In genomic region chr12:31876568-31877424, GRCh38 we compare ENCODE assay signal across 8 cellular contexts.
DNase-seq lines count a peak whose midpoint lies in the region; ATAC-seq and TF ChIP-seq lines count a peak whose summit lies in the region.
"Had no signal": no experiment of that assay in that cellular context is flagged by ENCODE, and none has a peak within 500 bp of the region (broad histone marks: within the 10 kb centered on the region; RNA-seq: fewer than 3 reads in every experiment).

No MANE protein-coding gene starts in this region.

- no peaks in the 10 kb centered on the region for H4K20me1 ChIP-seq in IMR-90 (ENCODE audit: insufficient read depth, low read length)

- no peak overlapping the region for H4K8ac ChIP-seq in IMR-90 (ENCODE audit: low read depth in 2 of 2, low read length in 2 of 2)

- H3K18ac ChIP-seq in IMR-90 (ENCODE audit: low read depth, low read length): no peak overlapping the region

- no peak overlapping the region for H2BK20ac ChIP-seq in IMR-90 (ENCODE audit: low read depth, low read length)

- TF ChIP-seq CTCF in IMR-90 (conservative IDR thresholded peaks at IDR 0.05; ENCODE audit: low read depth, low read length) (no peak), RWPE1 (conservative IDR thresholded peaks at IDR 0.05; ENCODE audit: low read depth) (no peak)

- no peak overlapping the region for H3K14ac ChIP-seq in IMR-90 (replicated peaks; ENCODE audit: low read depth, low read length)

- H2AK9ac ChIP-seq in IMR-90 (replicated peaks; ENCODE audit: low read depth, low read length, poor library complexity): no peak overlapping the region

- H3K36me3 Mint-ChIP-seq in activated CD8-positive, alpha-beta T cell treated with anti-CD3 and anti-CD28 coated beads, Interleukin-2, amount 10 ng/mL, durations not matched to agents 7 days and 5 days (ENCODE audit: low read depth): peaks cover 39% of the 10 kb centered on the region
- peaks cover 35 to 58% of the 10 kb centered on the region in 2 donors for H3K36me3 Mint-ChIP-seq in naive B cell

- ATAC-seq in IMR-90 (ENCODE audit: low read depth) (no peak), naive B cell (ENCODE audit: low read depth in 2 of 2) (peak; percentile 71 to 76), GM19324 (IDR thresholded peaks at IDR 0.05; ENCODE audit: low FRiP score, unreplicated experiment) (no peak)
- ATAC-seq in activated CD8-positive, alpha-beta T cell treated with anti-CD3 and anti-CD28 coated beads, Interleukin-2, amount 10 ng/mL, durations not matched to agents 7 days and 5 days: no peak

- CTCF ChIA-PET in IMR-90 (lab: Yijun Ruan, JAX): no interaction called here
- CTCF ChIA-PET in activated CD8-positive, alpha-beta T cell treated with anti-CD3 and anti-CD28 coated beads, Interleukin-2, amount 10 ng/mL, durations not matched to agents 7 days and 5 days (lab: Charles Lee): no interaction called here
- CTCF ChIA-PET in RWPE1 (lab: Yijun Ruan, JAX): no interaction called here

- H3K36me3 ChIP-seq in IMR-90 (ENCODE audit: control insufficient read depth, insufficient read depth, low read length): no peaks in the 10 kb centered on the region

- H3K4me3 Mint-ChIP-seq in activated CD8-positive, alpha-beta T cell treated with anti-CD3 and anti-CD28 coated beads, Interleukin-2, amount 10 ng/mL, durations not matched to agents 7 days and 5 days: no peak overlapping the region
- H3K4me3 Mint-ChIP-seq in naive B cell: peak overlapping the region; percentile 63 to 86 (median 76)

- dilution Hi-C loops in IMR-90 (cut with HindIII; ENCODE audit: low sequenced_read_pairs, unreplicated experiment): no loop called here

- H3K9ac ChIP-seq in IMR-90 (ENCODE audit: low read depth, low read length): no peak overlapping the region

- no peak overlapping the region for H3K23ac ChIP-seq in IMR-90 (ENCODE audit: low read depth, low read length)

- H4K5ac ChIP-seq in IMR-90 (ENCODE audit: low read depth, low read length): no peak overlapping the region; the same call in 1 of the 2 replicates

- no peaks in the 10 kb centered on the region for H3K27me3 Mint-ChIP-seq in activated CD8-positive, alpha-beta T cell treated with anti-CD3 and anti-CD28 coated beads, Interleukin-2, amount 10 ng/mL, durations not matched to agents 7 days and 5 days (ENCODE audit: low read depth)
- no peaks in the 10 kb centered on the region for H3K27me3 Mint-ChIP-seq in naive B cell

- H4K91ac ChIP-seq in IMR-90 (ENCODE audit: insufficient read depth, low read depth, low read length): no peak overlapping the region

- H3K9me1 ChIP-seq in IMR-90 (ENCODE audit: insufficient read depth, low read length): no peaks in the 10 kb centered on the region

- TF ChIP-seq POLR2A in IMR-90 (IDR thresholded peaks at IDR 0.05; ENCODE audit: low read depth, low read length): no peak

- no peak overlapping the region for H3K4ac ChIP-seq in IMR-90 (ENCODE audit: low read depth, low read length)

- H3K27ac ChIP-seq in IMR-90 (ENCODE audit: insufficient read depth, low read length) (no peak overlapping the region), RWPE1 (no peak overlapping the region)

- H3K27ac Mint-ChIP-seq in activated CD8-positive, alpha-beta T cell treated with anti-CD3 and anti-CD28 coated beads, Interleukin-2, amount 10 ng/mL, durations not matched to agents 7 days and 5 days: peak overlapping the region; percentile 64
- peak overlapping the region; percentile 93 to 100 (median 98) for H3K27ac Mint-ChIP-seq in naive B cell

- no peaks in the 10 kb centered on the region; the same call in 1 of the 2 replicates for H3K27me3 ChIP-seq in IMR-90 (ENCODE audit: control insufficient read depth, insufficient read depth, low read length)

- H3K4me3 ChIP-seq in IMR-90 (ENCODE audit: insufficient read depth, low read depth, low read length): no peak overlapping the region

- POLR2A ChIA-PET in IMR-90 (lab: Charles Lee; ENCODE audit: unreplicated experiment) (no interaction called here), RWPE1 (lab: Yijun Ruan, JAX; ENCODE audit: low non-redundant PET) (no interaction called here)
- POLR2A ChIA-PET in activated CD8-positive, alpha-beta T cell treated with anti-CD3 and anti-CD28 coated beads, Interleukin-2, amount 10 ng/mL, durations not matched to agents 7 days and 5 days (lab: Charles Lee): no interaction called here

- intact Hi-C loops in IMR-90 (cut with micrococcal nuclease): loop anchor here (10.0 kb wide), 1 partner anchor 68 kb away; no protein-coding TSS in a partner anchor

- peaks cover 24% of the 10 kb centered on the region for H3K4me1 Mint-ChIP-seq in activated CD8-positive, alpha-beta T cell treated with anti-CD3 and anti-CD28 coated beads, Interleukin-2, amount 10 ng/mL, durations not matched to agents 7 days and 5 days (ENCODE audit: low read depth)
- H3K4me1 Mint-ChIP-seq in naive B cell: peaks cover 68 to 88% (median 74%) of the 10 kb centered on the region in 3 donors

- in situ Hi-C loops in IMR-90 (cut with MboI; ENCODE audit: low sequenced_read_pairs): no loop called here

- no peak for TF ChIP-seq RAD21 in IMR-90 (IDR thresholded peaks at IDR 0.05; ENCODE audit: low read length)

- H2BK5ac ChIP-seq in IMR-90 (ENCODE audit: low read depth, low read length, poor library complexity, severe bottlenecking): no peak overlapping the region

- H2AFZ ChIP-seq in IMR-90 (replicated peaks; ENCODE audit: low read length, poor library complexity): peak overlapping the region; percentile 34

- 0 out of 2 replicates have a peak, but pooled peaks cover 2% of the 10 kb centered on the region for H3K9me3 ChIP-seq in IMR-90 (ENCODE audit: control insufficient read depth, insufficient read depth, low read length)

- H3K56ac ChIP-seq in IMR-90 (ENCODE audit: extremely low read depth, insufficient read depth, low read length): no peak overlapping the region

- H2AK5ac ChIP-seq in IMR-90 (ENCODE audit: low read depth, low read length): no peak overlapping the region

- no TSS peak for BruUV-seq in IMR-90 (replicated peaks; lab: Mats Ljungman, UMichigan)

- no CpG with 5 or more reads among the region's 13 CpGs for WGBS in IMR-90 (ENCODE audit: extremely low coverage in 2 of 2, insufficient read length in 1 of 2), 2 experiments

- no peaks in the 10 kb centered on the region; the same call in 1 of the 2 replicates for H3K4me1 ChIP-seq in IMR-90 (ENCODE audit: control insufficient read depth, insufficient read depth, low read length)

- H3K4me2 ChIP-seq in IMR-90 (ENCODE audit: low read depth, low read length): no peak overlapping the region

- peaks cover 20% of the 10 kb centered on the region for H3K9me3 Mint-ChIP-seq in activated CD8-positive, alpha-beta T cell treated with anti-CD3 and anti-CD28 coated beads, Interleukin-2, amount 10 ng/mL, durations not matched to agents 7 days and 5 days (ENCODE audit: insufficient read depth)
- H3K9me3 Mint-ChIP-seq in naive B cell: peaks cover 0 to 6% (median 3%) of the 10 kb centered on the region in 7 donors

- no peaks in the 10 kb centered on the region for H3K79me1 ChIP-seq in IMR-90 (ENCODE audit: low read depth in 1 of 2, low read length in 2 of 2)

- DNase-seq in CMK (ENCODE audit: low read depth) (peak; percentile 27), IMR-90 (no peak), naive B cell (peak; percentile 71), RWPE1 (ENCODE audit: low spot score) (no peak), SW 1271 (lab: John Stamatoyannopoulos, UW) (no peak)
- DNase-seq in activated CD8-positive, alpha-beta T cell treated with anti-CD3 and anti-CD28 coated beads, Interleukin-2, amount 10 ng/mL, durations not matched to agents 7 days and 5 days: no peak
- DNase-seq: activated effector memory CD4-positive, alpha-beta T cell treated with Interleukin-2 at 50 U/mL for 16 hours had no signal

- no peak overlapping the region for H2BK15ac ChIP-seq in IMR-90 (ENCODE audit: low read depth, low read length)

- H2BK120ac ChIP-seq in IMR-90 (ENCODE audit: low read depth, low read length): no peak overlapping the region

TF ChIP-seq in IMR-90, 13 proteins besides CTCF, POLR2A, EP300 and RAD21:
- TF ChIP-seq CEBPB (IDR thresholded peaks at IDR 0.05; ENCODE audit: low read depth, low read length): no peak
- TF ChIP-seq, protein P1, sequence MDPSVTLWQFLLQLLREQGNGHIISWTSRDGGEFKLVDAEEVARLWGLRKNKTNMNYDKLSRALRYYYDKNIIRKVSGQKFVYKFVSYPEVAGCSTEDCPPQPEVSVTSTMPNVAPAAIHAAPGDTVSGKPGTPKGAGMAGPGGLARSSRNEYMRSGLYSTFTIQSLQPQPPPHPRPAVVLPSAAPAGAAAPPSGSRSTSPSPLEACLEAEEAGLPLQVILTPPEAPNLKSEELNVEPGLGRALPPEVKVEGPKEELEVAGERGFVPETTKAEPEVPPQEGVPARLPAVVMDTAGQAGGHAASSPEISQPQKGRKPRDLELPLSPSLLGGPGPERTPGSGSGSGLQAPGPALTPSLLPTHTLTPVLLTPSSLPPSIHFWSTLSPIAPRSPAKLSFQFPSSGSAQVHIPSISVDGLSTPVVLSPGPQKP (IDR thresholded peaks at IDR 0.05; ENCODE audit: borderline replicate concordance, low read depth, low read length): no peak
- TF ChIP-seq NFE2L2 (IDR thresholded peaks at IDR 0.05; ENCODE audit: low read depth, low read length): no peak
- no peak for TF ChIP-seq BHLHE40 (IDR thresholded peaks at IDR 0.05; ENCODE audit: low read depth, low read length)
- no peak for TF ChIP-seq MAFK (IDR thresholded peaks at IDR 0.05; ENCODE audit: low read depth, low read length)
- TF ChIP-seq RFX5 (IDR thresholded peaks at IDR 0.05; ENCODE audit: low read depth, low read length): no peak
- no peak for TF ChIP-seq RCOR1 (IDR thresholded peaks at IDR 0.05; ENCODE audit: insufficient replicate concordance, low read length)
- no peak for TF ChIP-seq CHD1 (IDR thresholded peaks at IDR 0.05; ENCODE audit: low read depth, low read length)
- no peak for TF ChIP-seq FOS (IDR thresholded peaks at IDR 0.05; ENCODE audit: low read depth, low read length)
- no peak for TF ChIP-seq MXI1 (IDR thresholded peaks at IDR 0.05; ENCODE audit: borderline replicate concordance, low read depth, low read length)
- no peak for TF ChIP-seq MAZ (IDR thresholded peaks at IDR 0.05; ENCODE audit: borderline replicate concordance, low read depth, low read length)
- TF ChIP-seq, protein P2, sequence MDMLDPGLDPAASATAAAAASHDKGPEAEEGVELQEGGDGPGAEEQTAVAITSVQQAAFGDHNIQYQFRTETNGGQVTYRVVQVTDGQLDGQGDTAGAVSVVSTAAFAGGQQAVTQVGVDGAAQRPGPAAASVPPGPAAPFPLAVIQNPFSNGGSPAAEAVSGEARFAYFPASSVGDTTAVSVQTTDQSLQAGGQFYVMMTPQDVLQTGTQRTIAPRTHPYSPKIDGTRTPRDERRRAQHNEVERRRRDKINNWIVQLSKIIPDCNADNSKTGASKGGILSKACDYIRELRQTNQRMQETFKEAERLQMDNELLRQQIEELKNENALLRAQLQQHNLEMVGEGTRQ (IDR thresholded peaks at IDR 0.05; ENCODE audit: low read depth, low read length): no peak
- TF ChIP-seq SMC3 (IDR thresholded peaks at IDR 0.05; ENCODE audit: low read depth, low read length): no peak

Comparison
In these comparisons a context has a peak if more than half of its experiments do, and no peak if none do; other contexts are left out.
1. DNase-seq: peak in CMK (single experiment) and naive B cell (single experiment); none in IMR-90 (single experiment), activated CD8-positive, alpha-beta T cell treated with anti-CD3 and anti-CD28 coated beads, Interleukin-2, amount 10 ng/mL, durations not matched to agents 7 days and 5 days (single experiment), RWPE1 (single experiment) and SW 1271 (0 of 2).
2. ATAC-seq: peak in naive B cell (2 of 2); none in IMR-90 (single experiment), activated CD8-positive, alpha-beta T cell treated with anti-CD3 and anti-CD28 coated beads, Interleukin-2, amount 10 ng/mL, durations not matched to agents 7 days and 5 days (single experiment) and GM19324 (single experiment).